In the genomic region with DNA sequence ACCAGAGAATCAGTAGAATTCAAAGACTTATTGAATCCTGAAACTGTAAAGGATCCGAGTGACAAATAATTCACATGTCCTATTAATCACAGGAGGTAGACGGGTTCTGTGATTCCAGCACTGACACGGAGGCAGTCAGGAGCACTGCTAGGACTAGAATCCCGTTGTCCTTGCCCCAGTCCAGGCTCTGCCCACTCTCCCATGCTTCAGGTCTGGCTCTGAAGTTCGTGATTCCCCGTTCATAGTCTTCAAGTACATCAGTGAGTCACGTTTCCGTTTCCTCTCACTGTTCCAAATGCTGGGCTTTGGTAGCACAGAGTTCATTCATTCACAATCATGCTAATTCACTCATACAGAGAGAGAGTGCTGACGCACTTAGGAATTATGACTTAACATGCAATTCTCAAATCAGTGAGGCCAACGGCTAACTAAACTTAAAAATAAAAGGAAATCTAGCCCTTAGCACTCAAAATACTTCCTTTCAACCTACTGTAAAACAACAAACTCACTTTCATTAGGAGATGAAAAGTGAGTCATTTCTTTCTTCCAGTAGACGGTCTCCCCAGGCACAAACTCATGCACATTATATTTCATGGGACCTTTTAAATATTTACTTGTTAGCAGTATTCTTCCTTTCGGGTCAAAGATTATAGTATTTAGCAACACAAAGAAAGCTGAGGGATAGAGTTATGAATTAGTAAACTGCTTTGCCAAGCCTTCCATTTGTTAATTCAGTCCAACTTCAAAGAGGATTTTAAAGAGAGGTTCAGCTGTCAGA, we compare ENCODE assay signal across 9 cellular contexts.
DNase-seq lines count a peak whose midpoint lies in the region; ATAC-seq and TF ChIP-seq lines count a peak whose summit lies in the region.
"Had no signal": no experiment of that assay in that cellular context is flagged by ENCODE, and none has a peak within 500 bp of the region (broad histone marks: within the 10 kb centered on the region; RNA-seq: fewer than 3 reads in every experiment).

No MANE protein-coding gene starts in this region.

- H3K9me3 Mint-ChIP-seq in activated T-helper 17 cell treated with anti-CD3 and anti-CD28 coated beads, Interleukin-2, amount 50 U/mL, for 72 hours: no peaks in the 10 kb centered on the region

- H3K4me1 ChIP-seq in heart left ventricle: peaks cover 0 to 35% (median 16%) of the 10 kb centered on the region in 12 donors

- H3K36me3 Mint-ChIP-seq in activated T-helper 17 cell treated with anti-CD3 and anti-CD28 coated beads, Interleukin-2, amount 50 U/mL, for 72 hours (ENCODE audit: low read depth): no peaks in the 10 kb centered on the region

- 29 to 38% (median 32%) methylated on average over 12 of the region's 12 CpGs for whole genome bisulfite sequencing in heart left ventricle, 4 donors

- TF ChIP-seq POLR2A in heart left ventricle (IDR thresholded peaks at IDR 0.05): no peak

- peak; percentile 64 for DNase-seq in DMS153 (lab: John Stamatoyannopoulos, UW)
- no peak for DNase-seq in DMS153 treated with DMSO at 0.1 percent for 48 hours (lab: John Stamatoyannopoulos, UW; ENCODE audit: unreplicated experiment)
- DNase-seq in NOMO-1 treated with DMSO at 0.1 percent for 48 hours (lab: John Stamatoyannopoulos, UW; ENCODE audit: unreplicated experiment): peak; percentile 93
- peak in 4 of 5 donors; percentile 37 to 69 (median 57) for DNase-seq in heart left ventricle
- DNase-seq in retinal pigment epithelial cell (ENCODE audit: low read depth): peak; percentile 89
- no peak for DNase-seq in NCI-H748 (lab: John Stamatoyannopoulos, UW; ENCODE audit: unreplicated experiment)

- no peaks in the 10 kb centered on the region for H3K36me3 ChIP-seq in heart left ventricle

- no peaks in the 10 kb centered on the region for H3K27me3 Mint-ChIP-seq in activated T-helper 17 cell treated with anti-CD3 and anti-CD28 coated beads, Interleukin-2, amount 50 U/mL, for 72 hours

- H3K4me3 ChIP-seq in heart left ventricle: peak overlapping the region in 7 of 12 donors; percentile 0 to 43 (median 10)
- H3K4me3 ChIP-seq in retinal pigment epithelial cell (ENCODE audit: low read length): peak overlapping the region; percentile 34

- H3K9me3 ChIP-seq in heart left ventricle: no peaks in the 10 kb centered on the region

- intact Hi-C loops in heart left ventricle (cut with DNase I): loop anchor here (5.0 to 10.0 kb wide), 9 partner anchors 71 to 588 kb away; no protein-coding TSS in a partner anchor

- H3K4me1 Mint-ChIP-seq in activated T-helper 17 cell treated with anti-CD3 and anti-CD28 coated beads, Interleukin-2, amount 50 U/mL, for 72 hours: peaks cover 24% of the 10 kb centered on the region

- H3K27me3 ChIP-seq in heart left ventricle: no peaks in the 10 kb centered on the region

- TF ChIP-seq CTCF in heart left ventricle (IDR thresholded peaks at IDR 0.05): no peak
- no peak for TF ChIP-seq CTCF in retinal pigment epithelial cell (conservative IDR thresholded peaks at IDR 0.05; ENCODE audit: low read depth, low read length)

- peak overlapping the region; percentile 27 to 92 (median 67) for H3K27ac ChIP-seq in heart left ventricle
- H3K27ac ChIP-seq: 22Rv1 had no signal

- ATAC-seq in HG02798 (IDR thresholded peaks at IDR 0.05; ENCODE audit: poor library complexity, unreplicated experiment): peak; percentile 62
- ATAC-seq in activated T-helper 17 cell treated with anti-CD3 and anti-CD28 coated beads, Interleukin-2, amount 50 U/mL, for 72 hours (replicated peaks): peak; percentile 96
- peak; percentile 77 to 94 (median 94) for ATAC-seq in heart left ventricle

- peak overlapping the region; percentile 86 for H3K4me3 Mint-ChIP-seq in activated T-helper 17 cell treated with anti-CD3 and anti-CD28 coated beads, Interleukin-2, amount 50 U/mL, for 72 hours

- H3K27ac Mint-ChIP-seq in activated T-helper 17 cell treated with anti-CD3 and anti-CD28 coated beads, Interleukin-2, amount 50 U/mL, for 72 hours: peak overlapping the region; percentile 88

Comparison
In these comparisons a context has a peak if more than half of its experiments do, and no peak if none do; other contexts are left out.
1. DNase-seq: peak in DMS153 (single experiment), NOMO-1 treated with DMSO at 0.1 percent for 48 hours (single experiment), heart left ventricle (4 of 5) and retinal pigment epithelial cell (single experiment); none in DMS153 treated with DMSO at 0.1 percent for 48 hours (single experiment) and NCI-H748 (single experiment).
2. Peak in every context shown above with its lines, with median percentiles within 50 percentile points of each other: ATAC-seq.